ENCODE assay signal across 8 cellular contexts in genomic region chr20:38961530-38962043, GRCh38. TPM values are rescaled to one million over a fixed set of nuclear protein-coding genes. Genes with fewer than 3 reads are reported as not detected.
DNase-seq lines count a peak whose midpoint lies in the region; ATAC-seq lines count a peak whose summit lies in the region.

No MANE protein-coding gene starts in this region.

- H3K4me3 Mint-ChIP-seq in activated T-cell treated with anti-CD3 and anti-CD28 coated beads, Interleukin-2, amount 50 U/mL, for 72 hours: peak overlapping the region; percentile 88 to 99

- H3K9me3 ChIP-seq in HUES64 (ENCODE audit: insufficient read depth, low read depth, low read length) (no peaks in the 10 kb centered on the region), iPS-18a (ENCODE audit: control insufficient read depth, low read depth, low read length) (no peaks in the 10 kb centered on the region)

- peaks cover 0 to 10% of the 10 kb centered on the region in 2 donors for H3K36me3 Mint-ChIP-seq in activated T-cell treated with anti-CD3 and anti-CD28 coated beads, Interleukin-2, amount 50 U/mL, for 72 hours (ENCODE audit: insufficient read depth in 2 of 2)

- DNase-seq in Ammon's horn (ENCODE audit: low spot score) (peak; percentile 5), cerebellar cortex (ENCODE audit: low spot score) (no peak)
- peak; percentile 14 to 34 for DNase-seq in activated T-cell treated with anti-CD3 and anti-CD28 coated beads, Interleukin-2, amount 50 U/mL, for 72 hours
- peak; percentile 36 to 45 for DNase-seq in stimulated activated CD4-positive, alpha-beta T cell treated with anti-CD3 and anti-CD28 coated beads, Interleukin-2, amount 100 ng/mL, for 24 hours

- H3K9ac ChIP-seq in HUES64 (ENCODE audit: low read depth, low read length) (peak overlapping the region; percentile 99), iPS-18a (ENCODE audit: low read length) (peak overlapping the region; percentile 97)

- H3K27ac ChIP-seq in HUES64 (ENCODE audit: low read depth, low read length): peak overlapping the region; percentile 94
- peak overlapping the region; percentile 93 for H3K27ac ChIP-seq in iPS-18a (ENCODE audit: low read length)

- H3K4me3 ChIP-seq in HUES64 (ENCODE audit: low read length) (peak overlapping the region; percentile 82), iPS-18a (ENCODE audit: low read length) (peak overlapping the region; percentile 83)

- H3K27me3 ChIP-seq in HUES64 (ENCODE audit: insufficient read depth, low read length): no peaks in the 10 kb centered on the region
- no peaks in the 10 kb centered on the region for H3K27me3 ChIP-seq in iPS-18a (ENCODE audit: control insufficient read depth, insufficient read depth, low read length)

- no peaks in the 10 kb centered on the region for H3K27me3 Mint-ChIP-seq in activated T-cell treated with anti-CD3 and anti-CD28 coated beads, Interleukin-2, amount 50 U/mL, for 72 hours (ENCODE audit: low read depth)

- H3K36me3 ChIP-seq in HUES64 (ENCODE audit: insufficient read depth, low read length) (peaks cover 12% of the 10 kb centered on the region), iPS-18a (ENCODE audit: control insufficient read depth, low read depth, low read length) (no peaks in the 10 kb centered on the region)

- no peak for ATAC-seq in activated T-cell treated with anti-CD3 and anti-CD28 coated beads, Interleukin-2, amount 50 U/mL, for 72 hours (replicated peaks in 1 of 2)
- no peak for ATAC-seq in GM21515 (IDR thresholded peaks at IDR 0.05; ENCODE audit: unreplicated experiment)
- no peak for ATAC-seq in HG02870 (IDR thresholded peaks at IDR 0.05; ENCODE audit: unreplicated experiment)

- peaks cover 14% of the 10 kb centered on the region for H3K4me1 ChIP-seq in HUES64 (ENCODE audit: insufficient read depth, low read length)
- H3K4me1 ChIP-seq in iPS-18a (ENCODE audit: control insufficient read depth, low read depth, low read length): peaks cover 8% of the 10 kb centered on the region

- H3K9me3 Mint-ChIP-seq in activated T-cell treated with anti-CD3 and anti-CD28 coated beads, Interleukin-2, amount 50 U/mL, for 72 hours: no peaks in the 10 kb centered on the region

- WGBS in HUES64: 14% methylated on average over 16 of the region's 16 CpGs

- peaks cover 44% of the 10 kb centered on the region for H3K4me1 Mint-ChIP-seq in activated T-cell treated with anti-CD3 and anti-CD28 coated beads, Interleukin-2, amount 50 U/mL, for 72 hours (ENCODE audit: low read depth)

- peak overlapping the region; percentile 99 for H3K27ac Mint-ChIP-seq in activated T-cell treated with anti-CD3 and anti-CD28 coated beads, Interleukin-2, amount 50 U/mL, for 72 hours

RNA-seq across cellular contexts. Expression of gene DHX35, which starts 0.6 kb away (rescaled TPM):
- polyA plus RNA-seq in HUES64 (2013, experiment 1 of 2): 14.8 TPM
- 18.3 TPM for polyA plus RNA-seq in HUES64 (2013, experiment 2 of 2)
- total RNA-seq in activated T-cell treated with anti-CD3 and anti-CD28 coated beads, Interleukin-2, amount 50 U/mL, for 72 hours: 10 to 100 TPM in 1 of 2 donors, 1 to 10 TPM in 1; 9.4 to 14.2 TPM

RNA-seq across cellular contexts. Expression of gene FAM83D, which starts 35.4 kb away (rescaled TPM):
- polyA plus RNA-seq in HUES64 (2013, experiment 1 of 2): 39.7 TPM
- 44.8 TPM for polyA plus RNA-seq in HUES64 (2013, experiment 2 of 2)
- total RNA-seq in activated T-cell treated with anti-CD3 and anti-CD28 coated beads, Interleukin-2, amount 50 U/mL, for 72 hours: 10 to 100 TPM; 10.4 to 10.5 TPM
